8 cellular contexts compared by ENCODE assay signal in genomic region chr6:158649289-158650143, GRCh38. TPM values are rescaled to one million over a fixed set of nuclear protein-coding genes. Genes with fewer than 3 reads are reported as not detected.
DNase-seq lines count a peak whose midpoint lies in the region; ATAC-seq and TF ChIP-seq lines count a peak whose summit lies in the region.

SYTL3 (plus strand) TSS chr6:158650054; CDS start chr6:158663269, 13,215 bp downstream.

- no peaks in the 10 kb centered on the region for H3K36me3 ChIP-seq in kidney epithelial cell (ENCODE audit: control insufficient read depth, insufficient read depth, low read length)

- H3K4me1 Mint-ChIP-seq in activated naive CD4-positive, alpha-beta T cell treated with anti-CD3 and anti-CD28 coated beads, Interleukin-2, amount 50 U/mL, for 24 hours, result peaks cover 76% of the 10 kb centered on the region

- no peaks in the 10 kb centered on the region for H3K36me3 Mint-ChIP-seq in activated naive CD4-positive, alpha-beta T cell treated with anti-CD3 and anti-CD28 coated beads, Interleukin-2, amount 50 U/mL, for 24 hours

- ATAC-seq in HG03135 (IDR thresholded peaks at IDR 0.05; ENCODE audit: unreplicated experiment), result peak; percentile 58

- H3K4me3 ChIP-seq in kidney epithelial cell (ENCODE audit: low read depth, low read length), result no peak within 1 kb of the TSS

- DNase-seq in SIG-M5 treated with dmso at 0.1 percent for 504 hours (lab: John Stamatoyannopoulos, UW; ENCODE audit: unreplicated experiment) (peak; percentile 57), SIG-M5 (lab: John Stamatoyannopoulos, UW) (no peak), SKM-1 treated with dmso at 0.1 percent for 144 hours (lab: John Stamatoyannopoulos, UW; ENCODE audit: unreplicated experiment) (peak; percentile 64), kidney epithelial cell (ENCODE audit: low read depth) (peak; percentile 84), NCI-H82 treated with DMSO at 0.1 percent for 48 hours (lab: John Stamatoyannopoulos, UW; ENCODE audit: unreplicated experiment) (no peak)
- peak; percentile 47 for DNase-seq in stimulated activated CD8-positive, alpha-beta memory T cell treated with anti-CD3 and anti-CD28 coated beads, Interleukin-12 subunit alpha, Interleukin-12 subunit beta, amount 100 ng/mL, for 4 hours (ENCODE audit: low read depth)

- no peaks in the 10 kb centered on the region for H3K27me3 ChIP-seq in kidney epithelial cell (ENCODE audit: control insufficient read depth, insufficient read depth, low read length)

- H3K9me3 Mint-ChIP-seq in activated naive CD4-positive, alpha-beta T cell treated with anti-CD3 and anti-CD28 coated beads, Interleukin-2, amount 50 U/mL, for 24 hours, result no peaks in the 10 kb centered on the region

- peak within 1 kb of the TSS; percentile 97 for H3K27ac Mint-ChIP-seq in activated naive CD4-positive, alpha-beta T cell treated with anti-CD3 and anti-CD28 coated beads, Interleukin-2, amount 50 U/mL, for 24 hours

- no peak for TF ChIP-seq CTCF in kidney epithelial cell (IDR thresholded peaks at IDR 0.05; ENCODE audit: insufficient read depth, low read length, poor library complexity, severe bottlenecking)

- H3K4me3 Mint-ChIP-seq in activated naive CD4-positive, alpha-beta T cell treated with anti-CD3 and anti-CD28 coated beads, Interleukin-2, amount 50 U/mL, for 24 hours, result peak within 1 kb of the TSS; percentile 80

- no peaks in the 10 kb centered on the region for H3K27me3 Mint-ChIP-seq in activated naive CD4-positive, alpha-beta T cell treated with anti-CD3 and anti-CD28 coated beads, Interleukin-2, amount 50 U/mL, for 24 hours

RNA-seq across cellular contexts. Expression of gene SYTL3, which starts in this region (rescaled TPM):
- total RNA-seq in kidney epithelial cell, result 3.1 and 3.6 TPM in 2 replicates

Comparison
In these comparisons a context has a peak if more than half of its experiments do, and no peak if none do; other contexts are left out.
1. DNase-seq: peak in SIG-M5 treated with dmso at 0.1 percent for 504 hours (single experiment), SKM-1 treated with dmso at 0.1 percent for 144 hours (single experiment), kidney epithelial cell (single experiment) and stimulated activated CD8-positive, alpha-beta memory T cell treated with anti-CD3 and anti-CD28 coated beads, Interleukin-12 subunit alpha, Interleukin-12 subunit beta, amount 100 ng/mL, for 4 hours (single experiment); none in SIG-M5 (single experiment) and NCI-H82 treated with DMSO at 0.1 percent for 48 hours (single experiment).